In the genomic region with DNA sequence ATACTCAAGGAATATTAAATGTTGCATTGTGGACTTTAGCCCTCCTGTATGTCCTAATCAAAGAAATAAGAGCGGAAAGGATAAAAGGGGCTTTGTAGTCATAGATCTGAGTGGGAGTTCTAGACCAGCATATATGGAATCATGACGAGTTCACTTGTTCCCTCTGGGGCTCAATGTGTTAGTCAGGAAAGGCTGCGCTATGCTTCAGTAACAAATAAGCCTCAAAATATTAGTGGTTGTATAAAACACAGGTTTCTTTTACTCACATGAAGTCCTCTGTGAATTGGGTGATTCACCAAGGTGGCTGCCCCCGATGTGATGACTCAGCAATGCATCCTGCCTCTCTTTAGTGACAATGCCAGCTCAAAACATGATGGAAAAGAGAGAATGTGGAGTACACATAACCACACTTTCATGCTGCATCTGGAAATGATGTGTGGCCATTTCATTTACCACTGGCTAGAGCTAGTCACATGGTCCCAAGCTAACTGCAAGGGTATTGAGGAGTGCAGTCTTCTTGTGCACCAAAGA, we compare ENCODE assay signal across 21 cellular contexts.
A peak's percentile ranks its signal among the peaks of the same experiment; 100 is the strongest.
DNase-seq lines count a peak whose midpoint lies in the region; ATAC-seq, FAIRE-seq and TF ChIP-seq lines count a peak whose summit lies in the region.
"Had no signal": no experiment of that assay in that cellular context is flagged by ENCODE, and none has a peak within 500 bp of the region (broad histone marks: within the 10 kb centered on the region; RNA-seq: fewer than 3 reads in every experiment).

No MANE protein-coding gene starts in this region.

- H3K9me3 ChIP-seq in A549 (no peaks in the 10 kb centered on the region), H1 (ENCODE audit: insufficient read depth in 2 of 2, low read depth in 1 of 2, low read length in 1 of 2) (peaks cover 7% of the 10 kb centered on the region in 2 experiments; a peak in 2 of 4 replicates), colonic mucosa (no peaks in the 10 kb centered on the region)
- H3K9me3 ChIP-seq: SJCRH30 had no signal

- H3K4me3 ChIP-seq in A549 (no peak overlapping the region), H1 (ENCODE audit: extremely low read depth in 1 of 4, insufficient read depth in 2 of 4, low read depth in 3 of 4, low read length in 4 of 4) (no peak overlapping the region), colonic mucosa (no peak overlapping the region)
- H3K4me3 ChIP-seq: GM12878, SJCRH30 had no signal

- H2AFZ ChIP-seq in H1 (ENCODE audit: low read length), result no peak overlapping the region

- no peaks in the 10 kb centered on the region for H3K4me1 Mint-ChIP-seq in activated CD4-positive, alpha-beta memory T cell treated with anti-CD3 and anti-CD28 coated beads for 36 hours (ENCODE audit: low read depth)
- H3K4me1 Mint-ChIP-seq in activated CD4-positive, alpha-beta memory T cell treated with anti-CD3 and anti-CD28 coated beads, Interleukin-2, amount 10 ng/mL, durations not matched to agents 7 days and 5 days, result no peaks in the 10 kb centered on the region
- no peaks in the 10 kb centered on the region for H3K4me1 Mint-ChIP-seq in stimulated activated memory B cell treated with anti-CD40 and anti-IgM and Interleukin-4, amounts not matched to agents 10 μg/mL and 1 μg/mL and 100 μg/mL, for 72 hours

- H3K9me3 Mint-ChIP-seq in activated CD4-positive, alpha-beta memory T cell treated with anti-CD3 and anti-CD28 coated beads for 36 hours, result peaks cover 3% of the 10 kb centered on the region
- H3K9me3 Mint-ChIP-seq in activated CD4-positive, alpha-beta memory T cell treated with anti-CD3 and anti-CD28 coated beads, Interleukin-2, amount 10 ng/mL, durations not matched to agents 7 days and 5 days, result peaks cover 2% of the 10 kb centered on the region
- H3K9me3 Mint-ChIP-seq in stimulated activated memory B cell treated with anti-CD40 and anti-IgM and Interleukin-4, amounts not matched to agents 10 μg/mL and 1 μg/mL and 100 μg/mL, for 72 hours, result no peaks in the 10 kb centered on the region
- H3K9me3 Mint-ChIP-seq: HFFc6 had no signal

- no peaks in the 10 kb centered on the region for H4K20me1 ChIP-seq in H1 (replicated peaks in 1 of 2; ENCODE audit: control insufficient read depth in 1 of 2, insufficient read depth in 2 of 2, low read length in 2 of 2)

- H4K5ac ChIP-seq in H1 (ENCODE audit: insufficient read length, low read depth, low read length), result no peak overlapping the region

- H3K36me3 Mint-ChIP-seq in activated CD4-positive, alpha-beta memory T cell treated with anti-CD3 and anti-CD28 coated beads for 36 hours, result no peaks in the 10 kb centered on the region
- H3K36me3 Mint-ChIP-seq in activated CD4-positive, alpha-beta memory T cell treated with anti-CD3 and anti-CD28 coated beads, Interleukin-2, amount 10 ng/mL, durations not matched to agents 7 days and 5 days (ENCODE audit: low read depth), result no peaks in the 10 kb centered on the region
- H3K36me3 Mint-ChIP-seq in stimulated activated memory B cell treated with anti-CD40 and anti-IgM and Interleukin-4, amounts not matched to agents 10 μg/mL and 1 μg/mL and 100 μg/mL, for 72 hours, result no peaks in the 10 kb centered on the region

- POLR2A ChIA-PET in activated CD4-positive, alpha-beta memory T cell treated with anti-CD3 and anti-CD28 coated beads for 36 hours (lab: Charles Lee), result no interaction called here
- POLR2A ChIA-PET in activated CD4-positive, alpha-beta memory T cell treated with anti-CD3 and anti-CD28 coated beads, Interleukin-2, amount 10 ng/mL, durations not matched to agents 7 days and 5 days (lab: Charles Lee), result no interaction called here
- POLR2A ChIA-PET in A549 (lab: Yijun Ruan, JAX) (no interaction called here), H1 (lab: Charles Lee; ENCODE audit: partially characterized antibody) (no interaction called here)

- no peak overlapping the region for H4K91ac ChIP-seq in H1 (replicated peaks; ENCODE audit: insufficient read length, low read length)

- H3K4ac ChIP-seq in H1 (replicated peaks; ENCODE audit: insufficient read length, low read depth, low read length), result no peak overlapping the region

- H3K79me2 ChIP-seq in H1 (ENCODE audit: control insufficient read depth in 1 of 2, insufficient read depth in 2 of 2, low read length in 2 of 2), result no peaks in the 10 kb centered on the region

- no peak overlapping the region for H3K18ac ChIP-seq in H1 (ENCODE audit: extremely low read depth, low read length)

- H2BK12ac ChIP-seq in H1 (ENCODE audit: low read depth, low read length), result no peak overlapping the region

- H3K27ac ChIP-seq in A549 (no peak overlapping the region), H1 (ENCODE audit: low read depth, low read length) (no peak overlapping the region), colonic mucosa (no peak overlapping the region)
- H3K27ac ChIP-seq: SJCRH30 had no signal

- no peaks in the 10 kb centered on the region for H3K27me3 ChIP-seq in H1 (replicated peaks in 1 of 4; ENCODE audit: control insufficient read depth in 3 of 4, extremely low read depth in 1 of 4, insufficient read depth in 3 of 4, low read length in 3 of 4)
- H3K27me3 ChIP-seq in colonic mucosa, result no peaks in the 10 kb centered on the region
- H3K27me3 ChIP-seq: SJCRH30 had no signal

- no peak overlapping the region for H3K14ac ChIP-seq in H1 (ENCODE audit: insufficient read length)

- ATAC-seq in A549, result no peak
- no peak for ATAC-seq in stimulated activated memory B cell treated with anti-CD40 and anti-IgM and Interleukin-4, amounts not matched to agents 10 μg/mL and 1 μg/mL and 100 μg/mL, for 72 hours
- ATAC-seq: GM12878 had no signal

- H3K4me1 ChIP-seq in A549 (no peaks in the 10 kb centered on the region), H1 (replicated peaks in 1 of 4; ENCODE audit: control insufficient read depth in 3 of 4, insufficient read depth in 4 of 4, low read length in 3 of 4) (no peaks in the 10 kb centered on the region), colonic mucosa (no peaks in the 10 kb centered on the region)
- H3K4me1 ChIP-seq: SJCRH30 had no signal

- no peak overlapping the region for H3K27ac Mint-ChIP-seq in activated CD4-positive, alpha-beta memory T cell treated with anti-CD3 and anti-CD28 coated beads for 36 hours
- no peak overlapping the region for H3K27ac Mint-ChIP-seq in activated CD4-positive, alpha-beta memory T cell treated with anti-CD3 and anti-CD28 coated beads, Interleukin-2, amount 10 ng/mL, durations not matched to agents 7 days and 5 days
- no peak overlapping the region for H3K27ac Mint-ChIP-seq in stimulated activated memory B cell treated with anti-CD40 and anti-IgM and Interleukin-4, amounts not matched to agents 10 μg/mL and 1 μg/mL and 100 μg/mL, for 72 hours
- H3K27ac Mint-ChIP-seq: HFFc6 had no signal

- TF ChIP-seq EP300 in A549 (IDR thresholded peaks at IDR 0.05) (no peak), H1 (IDR thresholded peaks at IDR 0.05; ENCODE audit: borderline replicate concordance in 1 of 2, low read depth in 2 of 2, low read length in 2 of 2) (no peak)

- TF ChIP-seq POLR2A in A549 (IDR thresholded peaks at IDR 0.05; ENCODE audit: low read length) (no peak), H1 (IDR thresholded peaks at IDR 0.05; ENCODE audit: control extremely low read depth in 1 of 2, low read depth in 2 of 2, low read length in 2 of 2) (no peak)

- H3K9ac ChIP-seq in H1 (replicated peaks in 1 of 4; ENCODE audit: extremely low read depth in 1 of 4, low read depth in 3 of 4, low read length in 3 of 4) (no peak overlapping the region), colonic mucosa (ENCODE audit: low read depth in 2 of 2, low read length in 2 of 2) (no peak overlapping the region)

- TF ChIP-seq RAD21 in A549 (conservative IDR thresholded peaks at IDR 0.05 in 1 of 2, IDR thresholded peaks at IDR 0.05 in 1 of 2) (no peak), H1 (IDR thresholded peaks at IDR 0.05 in 1 of 2, conservative IDR thresholded peaks at IDR 0.05 in 1 of 2; ENCODE audit: low read depth in 2 of 2, low read length in 2 of 2) (no peak)

- no peak overlapping the region for H2AK5ac ChIP-seq in H1 (ENCODE audit: low read depth, low read length)

- H2BK15ac ChIP-seq in H1 (ENCODE audit: low read length), result no peak overlapping the region

- no peak overlapping the region for H3K4me3 Mint-ChIP-seq in activated CD4-positive, alpha-beta memory T cell treated with anti-CD3 and anti-CD28 coated beads for 36 hours
- no peak overlapping the region for H3K4me3 Mint-ChIP-seq in activated CD4-positive, alpha-beta memory T cell treated with anti-CD3 and anti-CD28 coated beads, Interleukin-2, amount 10 ng/mL, durations not matched to agents 7 days and 5 days
- H3K4me3 Mint-ChIP-seq in stimulated activated memory B cell treated with anti-CD40 and anti-IgM and Interleukin-4, amounts not matched to agents 10 μg/mL and 1 μg/mL and 100 μg/mL, for 72 hours, result no peak overlapping the region
- H3K4me3 Mint-ChIP-seq: HFFc6 had no signal

- CTCF ChIA-PET in activated CD4-positive, alpha-beta memory T cell treated with anti-CD3 and anti-CD28 coated beads for 36 hours (lab: Charles Lee), result no interaction called here
- CTCF ChIA-PET in activated CD4-positive, alpha-beta memory T cell treated with anti-CD3 and anti-CD28 coated beads, Interleukin-2, amount 10 ng/mL, durations not matched to agents 7 days and 5 days (lab: Charles Lee), result no interaction called here
- CTCF ChIA-PET in A549 (lab: Yijun Ruan, JAX) (no interaction called here), H1 (lab: Charles Lee; ENCODE audit: partially characterized antibody) (no interaction called here)

- intact Hi-C loops in activated CD4-positive, alpha-beta memory T cell treated with anti-CD3 and anti-CD28 coated beads for 36 hours (cut with micrococcal nuclease), result no loop called here
- intact Hi-C loops in colonic mucosa (cut with DNase I), result no loop called here

- no peak overlapping the region for H2BK5ac ChIP-seq in H1 (ENCODE audit: low read depth, low read length)

- H4K8ac ChIP-seq in H1 (ENCODE audit: extremely low read depth, insufficient read depth, low read length), result no peak overlapping the region

- H3K23me2 ChIP-seq in H1 (ENCODE audit: low read depth, low read length), result no peaks in the 10 kb centered on the region; the same call in 1 of the 2 replicates

- no peak overlapping the region for H3K56ac ChIP-seq in H1 (replicated peaks; ENCODE audit: insufficient read length, low read depth, low read length)

- WGBS in A549 (ENCODE audit: missing lambda C conversion rate), result 47% methylated on average over 4 of the region's 4 CpGs
- WGBS in H1 (ENCODE audit: extremely low coverage in 1 of 2, insufficient coverage in 1 of 2, insufficient read length in 1 of 2, insufficient replicate concordance in 2 of 2, low coverage in 1 of 2, low lambda C conversion rate in 2 of 2, missing lambda C conversion rate in 1 of 2), 2 experiments, result 96% methylated on average over 4 of the region's 4 CpGs; no CpG with 5 or more reads in 1 of the 2 experiments

- no peaks in the 10 kb centered on the region for H3K27me3 Mint-ChIP-seq in activated CD4-positive, alpha-beta memory T cell treated with anti-CD3 and anti-CD28 coated beads for 36 hours
- H3K27me3 Mint-ChIP-seq in activated CD4-positive, alpha-beta memory T cell treated with anti-CD3 and anti-CD28 coated beads, Interleukin-2, amount 10 ng/mL, durations not matched to agents 7 days and 5 days, result no peaks in the 10 kb centered on the region
- H3K27me3 Mint-ChIP-seq in stimulated activated memory B cell treated with anti-CD40 and anti-IgM and Interleukin-4, amounts not matched to agents 10 μg/mL and 1 μg/mL and 100 μg/mL, for 72 hours, result no peaks in the 10 kb centered on the region

- H2BK120ac ChIP-seq in H1 (replicated peaks; ENCODE audit: low read depth, low read length), result no peak overlapping the region

- no peak overlapping the region for H3K23ac ChIP-seq in H1 (ENCODE audit: insufficient read length)

- no peaks in the 10 kb centered on the region for H3K79me1 ChIP-seq in H1 (ENCODE audit: low read depth, low read length)

- no peak for FAIRE-seq in A549 (lab: Jason Lieb, UNC)
- no peak for FAIRE-seq in H1 (lab: Jason Lieb, UNC)
- FAIRE-seq: GM12878, H54 had no signal

- H3K36me3 ChIP-seq in H1 (ENCODE audit: control insufficient read depth in 2 of 4, insufficient read depth in 4 of 4, low read length in 3 of 4), result no peaks in the 10 kb centered on the region
- no peaks in the 10 kb centered on the region for H3K36me3 ChIP-seq in colonic mucosa
- H3K36me3 ChIP-seq: SJCRH30 had no signal

- no peak for TF ChIP-seq CTCF in A549 (IDR thresholded peaks at IDR 0.05)
- no peak for TF ChIP-seq CTCF in H1 (IDR thresholded peaks at IDR 0.05; ENCODE audit: control extremely low read depth in 1 of 3, insufficient read depth in 1 of 3, low read depth in 1 of 3, low read length in 3 of 3)
- TF ChIP-seq CTCF in colonic mucosa (IDR thresholded peaks at IDR 0.05), result no peak

- DNase-seq in activated CD4-positive, alpha-beta memory T cell treated with anti-CD3 and anti-CD28 coated beads for 36 hours, result peak; percentile 11
- no peak for DNase-seq in activated CD4-positive, alpha-beta memory T cell treated with anti-CD3 and anti-CD28 coated beads, Interleukin-2, amount 10 ng/mL, durations not matched to agents 7 days and 5 days
- DNase-seq in A549 (ENCODE audit: low read depth in 1 of 2, low spot score in 1 of 2), result no peak
- peak; percentile 17 for DNase-seq in M059J (ENCODE audit: low read depth)
- no peak for DNase-seq in H1 (ENCODE audit: low read depth in 1 of 2, low spot score in 2 of 2)
- no peak for DNase-seq in colonic mucosa
- DNase-seq: C1 segment of cervical spinal cord, DND-41, GDM1, HFFc6, Karpas-422, NCI-H1417, NCI-H2029, NCI-H2171, NCI-H446, NCI-H69, OCI-M1, SJCRH30 had no signal

- H3K4me2 ChIP-seq in A549, result no peak overlapping the region
- H3K4me2 ChIP-seq in H1 (ENCODE audit: insufficient read depth in 1 of 2, low read depth in 2 of 2, low read length in 2 of 2), result no peak overlapping the region

- H2BK20ac ChIP-seq in H1 (ENCODE audit: low read length), result no peak overlapping the region

Comparison
In these comparisons a context has a peak if more than half of its experiments do, and no peak if none do; other contexts are left out.
1. DNase-seq: peak in activated CD4-positive, alpha-beta memory T cell treated with anti-CD3 and anti-CD28 coated beads for 36 hours (single experiment) and M059J (single experiment); none in activated CD4-positive, alpha-beta memory T cell treated with anti-CD3 and anti-CD28 coated beads, Interleukin-2, amount 10 ng/mL, durations not matched to agents 7 days and 5 days (single experiment), A549 (0 of 2), H1 (0 of 2) and colonic mucosa (single experiment).